In genomic region chr17:77436058-77436442, GRCh38 we compare ENCODE assay signal across 9 cellular contexts.
DNase-seq lines count a peak whose midpoint lies in the region; ATAC-seq and TF ChIP-seq lines count a peak whose summit lies in the region.
"Had no signal": no experiment of that assay in that cellular context is flagged by ENCODE, and none has a peak within 500 bp of the region (broad histone marks: within the 10 kb centered on the region; RNA-seq: fewer than 3 reads in every experiment).

No MANE protein-coding gene starts in this region.

- no peak for TF ChIP-seq POLR2A in GM18505 (IDR thresholded peaks at IDR 0.05; ENCODE audit: borderline replicate concordance, extremely low read depth, insufficient read depth, insufficient read length)

- peak overlapping the region; percentile 90 to 100 (median 98) for H3K4me2 ChIP-seq in BLaER1 treated with 17β-estradiol and CSF1 and Interleukin-3, amounts not matched to agents 10 nM and 100 nM

- H3K27ac Mint-ChIP-seq in naive thymus-derived CD4-positive, alpha-beta T cell, result peak overlapping the region; percentile 85 to 100 (median 99)

- peak overlapping the region in 5 of 10 experiments; percentile 47 to 55 (median 50); a peak in 9 of 20 replicates for H3K4me3 ChIP-seq in BLaER1 treated with 17β-estradiol and CSF1 and Interleukin-3, amounts not matched to agents 10 nM and 100 nM
- H3K4me3 ChIP-seq in effector memory CD4-positive, alpha-beta T cell (ENCODE audit: insufficient read depth, low read depth, low read length, poor library complexity, severe bottlenecking), result peak overlapping the region; percentile 42
- H3K4me3 ChIP-seq in naive thymus-derived CD4-positive, alpha-beta T cell (ENCODE audit: low read length), result peak overlapping the region; percentile 67
- H3K4me3 ChIP-seq in HAP-1, result no peak overlapping the region

- in situ Hi-C loops in HAP-1 (cut with MboI; ENCODE audit: low sequenced_read_pairs), result no loop called here

- H3K36me3 Mint-ChIP-seq in naive thymus-derived CD4-positive, alpha-beta T cell, result peaks cover 0 to 24% (median 0%) of the 10 kb centered on the region in 5 donors

- peaks cover 0 to 8% (median 0%) of the 10 kb centered on the region in 11 experiments; a peak in 2 of 22 replicates for H3K27me3 ChIP-seq in BLaER1 treated with 17β-estradiol and CSF1 and Interleukin-3, amounts not matched to agents 10 nM and 100 nM
- H3K27me3 ChIP-seq in effector memory CD4-positive, alpha-beta T cell (replicated peaks; ENCODE audit: control insufficient read depth, insufficient read depth, low read length, poor library complexity, severe bottlenecking), result no peaks in the 10 kb centered on the region
- H3K27me3 ChIP-seq in naive thymus-derived CD4-positive, alpha-beta T cell (ENCODE audit: control insufficient read depth in 2 of 2, insufficient read depth in 2 of 2, low read length in 2 of 2), result no peaks in the 10 kb centered on the region
- no peaks in the 10 kb centered on the region for H3K27me3 ChIP-seq in HAP-1 (ENCODE audit: low read depth)

- peaks cover 0 to 13% (median 0%) of the 10 kb centered on the region in 11 experiments; a peak in 5 of 22 replicates for H3K36me3 ChIP-seq in BLaER1 treated with 17β-estradiol and CSF1 and Interleukin-3, amounts not matched to agents 10 nM and 100 nM
- H3K36me3 ChIP-seq in effector memory CD4-positive, alpha-beta T cell (ENCODE audit: control insufficient read depth, insufficient read depth, low read length), result no peaks in the 10 kb centered on the region
- no peaks in the 10 kb centered on the region for H3K36me3 ChIP-seq in naive thymus-derived CD4-positive, alpha-beta T cell (ENCODE audit: control insufficient read depth in 2 of 3, insufficient read depth in 3 of 3, low read length in 3 of 3)
- no peaks in the 10 kb centered on the region for H3K36me3 ChIP-seq in HAP-1 (replicated peaks)

- DNase-seq in NCI-H524 (lab: John Stamatoyannopoulos, UW) (peak; percentile 80 to 93), HAP-1 (ENCODE audit: low spot score in 2 of 2) (no peak)
- DNase-seq in effector memory CD4-positive, alpha-beta T cell, result no peak
- peak in 1 of 9 donors; percentile 11 for DNase-seq in naive thymus-derived CD4-positive, alpha-beta T cell
- DNase-seq: NCI-H2029 had no signal

- H3K4me1 Mint-ChIP-seq in naive thymus-derived CD4-positive, alpha-beta T cell, result peaks cover 56 to 94% (median 88%) of the 10 kb centered on the region in 7 donors

- POLR2A ChIA-PET in naive thymus-derived CD4-positive, alpha-beta T cell (lab: Charles Lee), result interaction anchor here (0.8 to 66.9 kb wide), 12 partner anchors 11 to 522 kb away, joined by 3 to 3353 read pairs (median 8); partner anchors contain the start of gene TNRC6C

- intact Hi-C loops in naive thymus-derived CD4-positive, alpha-beta T cell (cut with micrococcal nuclease), result no loop called here

- peak overlapping the region in 8 of 11 experiments; percentile 27 to 100 (median 98); a peak in 16 of 22 replicates for H3K27ac ChIP-seq in BLaER1 treated with 17β-estradiol and CSF1 and Interleukin-3, amounts not matched to agents 10 nM and 100 nM
- H3K27ac ChIP-seq in effector memory CD4-positive, alpha-beta T cell (ENCODE audit: insufficient read depth, low read length, poor library complexity, severe bottlenecking), result peak overlapping the region; percentile 95
- H3K27ac ChIP-seq in naive thymus-derived CD4-positive, alpha-beta T cell (ENCODE audit: low read depth, low read length), result peak overlapping the region; percentile 92

- H3K27me3 Mint-ChIP-seq in naive thymus-derived CD4-positive, alpha-beta T cell, result no peaks in the 10 kb centered on the region

- peaks cover 100% of the 10 kb centered on the region in 10 experiments for H3K4me1 ChIP-seq in BLaER1 treated with 17β-estradiol and CSF1 and Interleukin-3, amounts not matched to agents 10 nM and 100 nM
- peaks cover 93% of the 10 kb centered on the region for H3K4me1 ChIP-seq in effector memory CD4-positive, alpha-beta T cell (ENCODE audit: control insufficient read depth, insufficient read depth, low read length, poor library complexity, severe bottlenecking)
- H3K4me1 ChIP-seq in naive thymus-derived CD4-positive, alpha-beta T cell (ENCODE audit: control insufficient read depth in 2 of 2, insufficient read depth in 2 of 2, low read length in 2 of 2), result peaks cover 87 to 99% of the 10 kb centered on the region in 2 donors
- no peaks in the 10 kb centered on the region for H3K4me1 ChIP-seq in HAP-1

- peak overlapping the region in 8 of 11 experiments; percentile 33 to 95 (median 90); a peak in 17 of 22 replicates for H3K9ac ChIP-seq in BLaER1 treated with 17β-estradiol and CSF1 and Interleukin-3, amounts not matched to agents 10 nM and 100 nM

- CTCF ChIA-PET in naive thymus-derived CD4-positive, alpha-beta T cell (lab: Charles Lee), result interaction anchor here (0.6 to 3.7 kb wide), 10 partner anchors 9 to 105 kb away, joined by 3 to 17 read pairs (median 5); no protein-coding TSS in a partner anchor

- H3K4me3 Mint-ChIP-seq in naive thymus-derived CD4-positive, alpha-beta T cell, result peak overlapping the region; percentile 84 to 98 (median 95)

- H4K20me1 ChIP-seq in BLaER1 treated with 17β-estradiol and CSF1 and Interleukin-3, amounts not matched to agents 10 nM and 100 nM, result peaks cover 0 to 100% (median 12%) of the 10 kb centered on the region in 11 experiments; a peak in 11 of 22 replicates

- no peaks in the 10 kb centered on the region for H3K9me3 Mint-ChIP-seq in naive thymus-derived CD4-positive, alpha-beta T cell

- no peak for ATAC-seq in naive thymus-derived CD4-positive, alpha-beta T cell
- ATAC-seq in HG03108 (IDR thresholded peaks at IDR 0.05; ENCODE audit: unreplicated experiment), result no peak
- ATAC-seq in GM21717 (IDR thresholded peaks at IDR 0.05; ENCODE audit: unreplicated experiment), result no peak
- no peak for ATAC-seq in GM18505 (IDR thresholded peaks at IDR 0.05; ENCODE audit: unreplicated experiment)

- no peaks in the 10 kb centered on the region for H3K9me3 ChIP-seq in BLaER1 treated with 17β-estradiol and CSF1 and Interleukin-3, amounts not matched to agents 10 nM and 100 nM (replicated peaks in 1 of 11)
- H3K9me3 ChIP-seq in effector memory CD4-positive, alpha-beta T cell (ENCODE audit: control insufficient read depth, low read length), result no peaks in the 10 kb centered on the region
- H3K9me3 ChIP-seq in naive thymus-derived CD4-positive, alpha-beta T cell (ENCODE audit: control insufficient read depth in 2 of 3, low read length in 3 of 3), result no peaks in the 10 kb centered on the region
- H3K9me3 ChIP-seq in HAP-1, result no peaks in the 10 kb centered on the region

Comparison
In these comparisons a context has a peak if more than half of its experiments do, and no peak if none do; other contexts are left out.
1. DNase-seq: peak in NCI-H524 (2 of 2); none in effector memory CD4-positive, alpha-beta T cell (0 of 3) and HAP-1 (0 of 2).
2. Peak in every context shown above with its lines, with median percentiles within 50 percentile points of each other: H3K27ac ChIP-seq.